Comparison of ENCODE assay signal across 2 cellular contexts in the genomic region with DNA sequence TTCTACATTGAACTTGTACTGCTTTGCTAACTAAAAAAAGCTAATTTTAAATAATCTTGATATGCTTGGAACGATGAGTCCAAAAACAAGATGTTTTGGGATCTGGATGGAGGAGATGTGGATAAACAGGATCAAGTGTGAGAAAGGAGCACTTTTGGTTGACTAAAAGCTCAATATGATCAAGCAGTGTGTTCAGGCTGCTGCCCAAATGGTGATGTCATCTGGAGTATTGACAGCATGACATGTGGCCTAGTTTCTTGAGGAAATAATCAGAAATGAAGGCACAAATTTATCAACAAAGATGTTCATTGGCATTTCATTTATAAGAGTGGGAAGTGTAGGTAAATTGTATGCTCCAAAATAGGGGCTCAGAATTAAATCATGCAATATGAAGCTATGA.
TF ChIP-seq lines count a peak whose summit lies in the region.

No MANE protein-coding gene starts in this region.

TF ChIP-seq in HEK293, 187 proteins besides CTCF, POLR2A, EP300 and RAD21:
- no peak for TF ChIP-seq SP7 (tag by site-specific recombination; IDR thresholded peaks at IDR 0.05)
- TF ChIP-seq ZNF394 (tag by site-specific recombination; IDR thresholded peaks at IDR 0.05; ENCODE audit: borderline replicate concordance): no peak
- TF ChIP-seq ZNF223 (tag by site-specific recombination; IDR thresholded peaks at IDR 0.05): no peak
- TF ChIP-seq ZNF10 (tag by site-specific recombination; IDR thresholded peaks at IDR 0.05): no peak
- no peak for TF ChIP-seq ZNF843 (tag by site-specific recombination; IDR thresholded peaks at IDR 0.05)
- TF ChIP-seq, protein P1, sequence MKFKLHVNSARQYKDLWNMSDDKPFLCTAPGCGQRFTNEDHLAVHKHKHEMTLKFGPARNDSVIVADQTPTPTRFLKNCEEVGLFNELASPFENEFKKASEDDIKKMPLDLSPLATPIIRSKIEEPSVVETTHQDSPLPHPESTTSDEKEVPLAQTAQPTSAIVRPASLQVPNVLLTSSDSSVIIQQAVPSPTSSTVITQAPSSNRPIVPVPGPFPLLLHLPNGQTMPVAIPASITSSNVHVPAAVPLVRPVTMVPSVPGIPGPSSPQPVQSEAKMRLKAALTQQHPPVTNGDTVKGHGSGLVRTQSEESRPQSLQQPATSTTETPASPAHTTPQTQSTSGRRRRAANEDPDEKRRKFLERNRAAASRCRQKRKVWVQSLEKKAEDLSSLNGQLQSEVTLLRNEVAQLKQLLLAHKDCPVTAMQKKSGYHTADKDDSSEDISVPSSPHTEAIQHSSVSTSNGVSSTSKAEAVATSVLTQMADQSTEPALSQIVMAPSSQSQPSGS (tag by site-specific recombination; IDR thresholded peaks at IDR 0.05; ENCODE audit: low read depth): peak; percentile 67
- TF ChIP-seq, protein P2, sequence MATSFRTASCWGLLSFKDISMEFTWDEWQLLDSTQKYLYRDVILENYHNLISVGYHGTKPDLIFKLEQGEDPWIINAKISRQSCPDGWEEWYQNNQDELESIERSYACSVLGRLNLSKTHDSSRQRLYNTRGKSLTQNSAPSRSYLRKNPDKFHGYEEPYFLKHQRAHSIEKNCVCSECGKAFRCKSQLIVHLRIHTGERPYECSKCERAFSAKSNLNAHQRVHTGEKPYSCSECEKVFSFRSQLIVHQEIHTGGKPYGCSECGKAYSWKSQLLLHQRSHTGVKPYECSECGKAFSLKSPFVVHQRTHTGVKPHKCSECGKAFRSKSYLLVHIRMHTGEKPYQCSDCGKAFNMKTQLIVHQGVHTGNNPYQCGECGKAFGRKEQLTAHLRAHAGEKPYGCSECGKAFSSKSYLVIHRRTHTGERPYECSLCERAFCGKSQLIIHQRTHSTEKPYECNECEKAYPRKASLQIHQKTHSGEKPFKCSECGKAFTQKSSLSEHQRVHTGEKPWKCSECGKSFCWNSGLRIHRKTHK (tag by site-specific recombination; IDR thresholded peaks at IDR 0.05): no peak

TF ChIP-seq in H1, 55 proteins besides CTCF, POLR2A, EP300 and RAD21:
- no peak for TF ChIP-seq TAF1 (IDR thresholded peaks at IDR 0.05; ENCODE audit: low read depth, low read length)
- no peak for TF ChIP-seq RNF2 (IDR thresholded peaks at IDR 0.05; ENCODE audit: borderline replicate concordance, low read depth, low read length, missing control alignments, poor library complexity, severe bottlenecking)
- TF ChIP-seq ASH2L (IDR thresholded peaks at IDR 0.05; ENCODE audit: low read length): no peak
- TF ChIP-seq, protein P3, sequence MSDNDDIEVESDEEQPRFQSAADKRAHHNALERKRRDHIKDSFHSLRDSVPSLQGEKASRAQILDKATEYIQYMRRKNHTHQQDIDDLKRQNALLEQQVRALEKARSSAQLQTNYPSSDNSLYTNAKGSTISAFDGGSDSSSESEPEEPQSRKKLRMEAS (IDR thresholded peaks at IDR 0.05): no peak
- TF ChIP-seq SRF (IDR thresholded peaks at IDR 0.05; ENCODE audit: low read depth, low read length): no peak
- TF ChIP-seq CBX5 (IDR thresholded peaks at IDR 0.05; ENCODE audit: low read depth, low read length): no peak
- TF ChIP-seq RXRA (IDR thresholded peaks at IDR 0.05; ENCODE audit: insufficient read depth, low read depth, low read length): no peak
- no peak for TF ChIP-seq CTBP2 (IDR thresholded peaks at IDR 0.05; ENCODE audit: borderline replicate concordance, insufficient read depth, insufficient read length, low read length)
- TF ChIP-seq KDM1A (IDR thresholded peaks at IDR 0.05; ENCODE audit: borderline replicate concordance, low read length): no peak
- TF ChIP-seq, protein P4, sequence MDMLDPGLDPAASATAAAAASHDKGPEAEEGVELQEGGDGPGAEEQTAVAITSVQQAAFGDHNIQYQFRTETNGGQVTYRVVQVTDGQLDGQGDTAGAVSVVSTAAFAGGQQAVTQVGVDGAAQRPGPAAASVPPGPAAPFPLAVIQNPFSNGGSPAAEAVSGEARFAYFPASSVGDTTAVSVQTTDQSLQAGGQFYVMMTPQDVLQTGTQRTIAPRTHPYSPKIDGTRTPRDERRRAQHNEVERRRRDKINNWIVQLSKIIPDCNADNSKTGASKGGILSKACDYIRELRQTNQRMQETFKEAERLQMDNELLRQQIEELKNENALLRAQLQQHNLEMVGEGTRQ (IDR thresholded peaks at IDR 0.05; ENCODE audit: low read length): no peak
- no peak for TF ChIP-seq HDAC6 (IDR thresholded peaks at IDR 0.05; ENCODE audit: low read depth, low read length)
- TF ChIP-seq YY1 (IDR thresholded peaks at IDR 0.05; ENCODE audit: low read depth, low read length): no peak
- no peak for TF ChIP-seq HDAC2 (IDR thresholded peaks at IDR 0.05; ENCODE audit: borderline replicate concordance in 1 of 2, low read depth in 2 of 2, low read length in 2 of 2)
- TF ChIP-seq JUND (IDR thresholded peaks at IDR 0.05; ENCODE audit: low read length): no peak
- TF ChIP-seq KDM5A (IDR thresholded peaks at IDR 0.05; ENCODE audit: low read length): no peak
